In genomic region chrX:1433646-1434357, GRCh38 we compare ENCODE assay signal across 23 cellular contexts.
"Had no signal": no experiment of that assay in that cellular context is flagged by ENCODE, and none has a peak within 500 bp of the region (broad histone marks: within the 10 kb centered on the region; RNA-seq: fewer than 3 reads in every experiment).

No MANE protein-coding gene starts in this region.

- DNase-seq: activated CD4-positive, alpha-beta memory T cell treated with anti-CD3 and anti-CD28 coated beads, Interleukin-2, amount 10 ng/mL, durations not matched to agents 7 days and 5 days; activated effector memory CD4-positive, alpha-beta T cell treated with Interleukin-2 at 50 U/mL for 16 hours; activated naive CD4-positive, alpha-beta T cell treated with anti-CD3 and anti-CD28 coated beads, Interleukin-2, amount 50 U/mL, for 16 hours; activated naive CD8-positive, alpha-beta T cell treated with anti-CD3 and anti-CD28 coated beads, Interleukin-2, amount 50 U/mL, for 24 hours; activated T-cell treated with anti-CD3 and anti-CD28 coated beads, Interleukin-2, amount 50 U/mL, for 72 hours; body of pancreas; erythroblast; foreskin fibroblast; midbrain; natural killer cell; psoas muscle; stimulated activated CD4-positive, alpha-beta T cell treated with anti-CD3 and anti-CD28 coated beads, Interleukin-12 subunit alpha, Interleukin-12 subunit beta, amount 100 ng/mL, for 4 hours; stimulated activated CD4-positive, alpha-beta T cell treated with anti-CD3 and anti-CD28 coated beads, Interleukin-1b, Interleukin-23, amount 100 ng/mL, for 48 hours; T-cell; transverse colon; uterus had no signal

- ATAC-seq: activated naive CD8-positive, alpha-beta T cell treated with anti-CD3 and anti-CD28 coated beads, Interleukin-2, amount 50 U/mL, for 24 hours; activated T-cell treated with anti-CD3 and anti-CD28 coated beads, Interleukin-2, amount 50 U/mL, for 72 hours; body of pancreas; left lobe of liver; psoas muscle had no signal

- H3K9me3 ChIP-seq: body of pancreas, neutrophil, ovary, psoas muscle, right atrium auricular region, transverse colon, uterus had no signal

- H3K4me3 Mint-ChIP-seq: activated CD4-positive, alpha-beta memory T cell treated with anti-CD3 and anti-CD28 coated beads, Interleukin-2, amount 10 ng/mL, durations not matched to agents 7 days and 5 days; activated naive CD8-positive, alpha-beta T cell treated with anti-CD3 and anti-CD28 coated beads, Interleukin-2, amount 50 U/mL, for 24 hours; activated T-cell treated with anti-CD3 and anti-CD28 coated beads, Interleukin-2, amount 50 U/mL, for 72 hours; natural killer cell; T-cell; WTC11 had no signal

- H3K27me3 Mint-ChIP-seq: activated CD4-positive, alpha-beta memory T cell treated with anti-CD3 and anti-CD28 coated beads, Interleukin-2, amount 10 ng/mL, durations not matched to agents 7 days and 5 days; activated naive CD8-positive, alpha-beta T cell treated with anti-CD3 and anti-CD28 coated beads, Interleukin-2, amount 50 U/mL, for 24 hours; T-cell had no signal

- H3K27me3 ChIP-seq: body of pancreas, cardiac muscle cell, neutrophil, ovary, right atrium auricular region, transverse colon, uterus had no signal

- H3K4me1 Mint-ChIP-seq: activated CD4-positive, alpha-beta memory T cell treated with anti-CD3 and anti-CD28 coated beads, Interleukin-2, amount 10 ng/mL, durations not matched to agents 7 days and 5 days; activated naive CD8-positive, alpha-beta T cell treated with anti-CD3 and anti-CD28 coated beads, Interleukin-2, amount 50 U/mL, for 24 hours; natural killer cell; WTC11 had no signal

- H3K36me3 ChIP-seq: ovary, uterus had no signal

- FAIRE-seq: TTC549 had no signal

- H3K4me3 ChIP-seq: body of pancreas, cardiac muscle cell, ovary, psoas muscle, right atrium auricular region, transverse colon, uterus had no signal

- H3K27ac Mint-ChIP-seq: activated CD4-positive, alpha-beta memory T cell treated with anti-CD3 and anti-CD28 coated beads, Interleukin-2, amount 10 ng/mL, durations not matched to agents 7 days and 5 days; activated naive CD8-positive, alpha-beta T cell treated with anti-CD3 and anti-CD28 coated beads, Interleukin-2, amount 50 U/mL, for 24 hours; activated T-cell treated with anti-CD3 and anti-CD28 coated beads, Interleukin-2, amount 50 U/mL, for 72 hours; natural killer cell; T-cell; WTC11 had no signal

- H3K27ac ChIP-seq: body of pancreas, cardiac muscle cell, neutrophil, ovary, psoas muscle, right atrium auricular region, transverse colon, uterus had no signal

- H3K4me1 ChIP-seq: body of pancreas, psoas muscle, right atrium auricular region, transverse colon, uterus had no signal

- H3K9me3 Mint-ChIP-seq: activated CD4-positive, alpha-beta memory T cell treated with anti-CD3 and anti-CD28 coated beads, Interleukin-2, amount 10 ng/mL, durations not matched to agents 7 days and 5 days; activated naive CD8-positive, alpha-beta T cell treated with anti-CD3 and anti-CD28 coated beads, Interleukin-2, amount 50 U/mL, for 24 hours; activated T-cell treated with anti-CD3 and anti-CD28 coated beads, Interleukin-2, amount 50 U/mL, for 72 hours; natural killer cell; T-cell had no signal
